ENCODE assay signal across 23 cellular contexts in the genomic region with DNA sequence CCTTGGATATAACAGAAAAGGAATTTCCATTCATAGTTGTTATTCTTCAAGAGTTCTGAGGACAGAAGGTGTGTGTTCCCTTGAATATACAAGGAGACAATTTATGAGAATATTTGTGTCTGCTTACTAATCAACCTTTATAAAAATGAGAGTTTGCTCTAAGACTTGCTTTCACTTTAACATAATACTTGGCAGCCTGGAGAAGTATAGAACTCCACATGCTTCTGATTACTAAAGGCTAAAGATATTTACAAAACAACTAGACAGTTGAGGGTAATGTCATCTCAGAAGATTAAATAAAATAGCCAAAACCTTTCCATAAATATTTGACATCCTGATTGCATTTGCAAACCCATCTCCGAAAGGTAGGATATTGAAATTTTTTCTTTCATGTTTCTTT.
DNase-seq lines count a peak whose midpoint lies in the region; ATAC-seq, FAIRE-seq and TF ChIP-seq lines count a peak whose summit lies in the region.
"Had no signal": no experiment of that assay in that cellular context is flagged by ENCODE, and none has a peak within 500 bp of the region (broad histone marks: within the 10 kb centered on the region; RNA-seq: fewer than 3 reads in every experiment).

No MANE protein-coding gene starts in this region.

- H3K27ac ChIP-seq in osteoblast (ENCODE audit: low read depth, low read length), result no peak overlapping the region
- H3K27ac ChIP-seq in mammary epithelial cell (ENCODE audit: insufficient read depth, low read depth, low read length), result no peak overlapping the region
- H3K27ac ChIP-seq: C4-2B, PC-9 had no signal

- peak; percentile 67 for FAIRE-seq in G401.6 (lab: Jason Lieb, UNC)
- FAIRE-seq: HTR-8/SVneo had no signal

- no peak overlapping the region for H3K9ac ChIP-seq in mammary epithelial cell (ENCODE audit: insufficient read depth, low read length)

- no peaks in the 10 kb centered on the region for H3K27me3 ChIP-seq in osteoblast (ENCODE audit: insufficient read depth, low read length)
- no peaks in the 10 kb centered on the region for H3K27me3 ChIP-seq in mammary epithelial cell (ENCODE audit: insufficient read depth, low read length)

- H3K4me1 ChIP-seq in osteoblast (ENCODE audit: insufficient read depth, low read length) (peaks cover 9% of the 10 kb centered on the region), mammary epithelial cell (ENCODE audit: insufficient read depth, low read length) (no peaks in the 10 kb centered on the region)

- no peaks in the 10 kb centered on the region for H3K9me3 ChIP-seq in osteoblast (ENCODE audit: low read depth, low read length)
- no peaks in the 10 kb centered on the region for H3K9me3 ChIP-seq in mammary epithelial cell (replicated peaks; ENCODE audit: insufficient read depth, low read length)

- CTCF ChIA-PET in mammary epithelial cell (lab: Charles Lee; ENCODE audit: low non-redundant PET), result no interaction called here

- TF ChIP-seq CTCF in fibroblast of villous mesenchyme (IDR thresholded peaks at IDR 0.05; ENCODE audit: insufficient read depth, low read depth, low read length) (no peak), osteoblast (IDR thresholded peaks at IDR 0.05; ENCODE audit: extremely low read depth, low read depth, low read length) (no peak), mammary epithelial cell (conservative IDR thresholded peaks at IDR 0.05 in 1 of 2, IDR thresholded peaks at IDR 0.05 in 1 of 2; ENCODE audit: extremely low read depth in 1 of 2, insufficient read depth in 1 of 2, low read depth in 1 of 2, low read length in 2 of 2) (no peak)

- H3K4me2 ChIP-seq in osteoblast (ENCODE audit: insufficient read depth, low read length) (peak overlapping the region; percentile 32), mammary epithelial cell (ENCODE audit: insufficient read depth, low read depth, low read length) (no peak overlapping the region)
- H3K4me2 ChIP-seq: PC-9 had no signal

- no peaks in the 10 kb centered on the region for H3K79me2 ChIP-seq in osteoblast (ENCODE audit: insufficient read depth, low read length)
- H3K79me2 ChIP-seq in mammary epithelial cell (ENCODE audit: insufficient read depth, low read length), result no peaks in the 10 kb centered on the region

- H4K20me1 ChIP-seq in osteoblast (ENCODE audit: insufficient read depth, low read length), result no peaks in the 10 kb centered on the region
- no peaks in the 10 kb centered on the region for H4K20me1 ChIP-seq in mammary epithelial cell (ENCODE audit: insufficient read depth, low read length)

- H3K36me3 ChIP-seq in osteoblast (ENCODE audit: insufficient read depth, low read length) (no peaks in the 10 kb centered on the region), mammary epithelial cell (ENCODE audit: insufficient read depth, low read length) (no peaks in the 10 kb centered on the region)

- BruUV-seq in mammary epithelial cell (replicated peaks; lab: Mats Ljungman, UMichigan), result no TSS peak

- dilution Hi-C loops in mammary epithelial cell (cut with HindIII; ENCODE audit: low sequenced_read_pairs), result no loop called here

- peak; percentile 40 for DNase-seq in dedifferentiated amniotic fluid mesenchymal stem cell (ENCODE audit: extremely low spot score)
- peak; percentile 39 for DNase-seq in fibroblast of villous mesenchyme (ENCODE audit: low read depth)
- DNase-seq in osteoblast (ENCODE audit: insufficient read length, low spot score, missing footprints), result no peak
- DNase-seq in mammary epithelial cell, result no peak
- no peak for DNase-seq in foreskin melanocyte
- DNase-seq: ACHN; CD8-positive, alpha-beta memory T cell; EL; H9; HFFc6; NCI-H1105; NCI-H146; NCI-H2029; NCI-H226; NCI-H510A treated with DMSO at 0.1 percent for 48 hours; NCI-H748 treated with DMSO at 0.1 percent for 48 hours; PC-9; RPMI8226; SHP77 had no signal

- WGBS in mammary epithelial cell (ENCODE audit: low coverage, missing lambda C conversion rate), result 67% methylated on average over 1 of the region's 1 CpG

- no peak overlapping the region for H3K4me3 ChIP-seq in fibroblast of villous mesenchyme (ENCODE audit: low read depth, low read length)
- no peak overlapping the region for H3K4me3 ChIP-seq in osteoblast (ENCODE audit: insufficient read depth, low read length)
- no peak overlapping the region for H3K4me3 ChIP-seq in mammary epithelial cell (replicated peaks in 1 of 3; ENCODE audit: insufficient read depth in 1 of 3, low read depth in 2 of 3, low read length in 3 of 3)
- H3K4me3 ChIP-seq: PC-9 had no signal

- in situ Hi-C loops in mammary epithelial cell (cut with MboI; ENCODE audit: low sequenced_read_pairs in 2 of 2), result no loop called here

- intact Hi-C loops in mammary epithelial cell (cut with micrococcal nuclease), result no loop called here

- ATAC-seq in HG03196 (IDR thresholded peaks at IDR 0.05; ENCODE audit: unreplicated experiment), result no peak

- H2AFZ ChIP-seq in osteoblast (ENCODE audit: low read length) (peak overlapping the region; percentile 57), mammary epithelial cell (ENCODE audit: low read depth, low read length) (no peak overlapping the region)
- H2AFZ ChIP-seq: PC-9 had no signal

Comparison
In these comparisons a context has a peak if more than half of its experiments do, and no peak if none do; other contexts are left out.
1. DNase-seq: peak in dedifferentiated amniotic fluid mesenchymal stem cell (single experiment) and fibroblast of villous mesenchyme (single experiment); none in osteoblast (single experiment), mammary epithelial cell (single experiment) and foreskin melanocyte (single experiment).